19 cellular contexts compared by ENCODE assay signal in the genomic region with DNA sequence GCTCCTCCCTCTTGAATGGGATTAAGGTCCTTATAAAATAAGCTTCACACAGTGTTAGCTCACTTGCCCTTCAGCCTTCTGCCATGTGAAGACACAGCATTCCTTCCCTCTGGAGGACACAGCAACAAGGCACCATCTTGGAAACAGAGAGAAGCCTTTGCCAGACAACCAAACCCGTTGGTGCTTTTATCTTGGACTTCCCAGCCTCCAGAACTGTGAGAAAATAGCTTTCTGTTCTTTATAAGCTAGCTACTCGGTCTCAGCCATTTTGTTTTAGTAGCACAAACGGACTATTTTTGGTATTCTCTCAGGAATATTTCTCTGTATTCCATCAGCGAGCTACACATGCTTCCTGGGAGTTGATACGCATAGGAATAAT. TPM values are rescaled to one million over a fixed set of nuclear protein-coding genes. Genes with fewer than 3 reads are reported as not detected.
DNase-seq lines count a peak whose midpoint lies in the region; ATAC-seq, FAIRE-seq and TF ChIP-seq lines count a peak whose summit lies in the region.
"Had no signal": no experiment of that assay in that cellular context is flagged by ENCODE, and none has a peak within 500 bp of the region (broad histone marks: within the 10 kb centered on the region; RNA-seq: fewer than 3 reads in every experiment).

No MANE protein-coding gene starts in this region.

- H3K4me1 ChIP-seq in HepG2 (ENCODE audit: insufficient read depth, low read length), result peaks cover 32% of the 10 kb centered on the region
- peaks cover 0 to 10% (median 4%) of the 10 kb centered on the region in 4 donors for H3K4me1 ChIP-seq in right lobe of liver
- no peaks in the 10 kb centered on the region for H3K4me1 ChIP-seq in PC-3 (ENCODE audit: insufficient read depth, low read length)
- H3K4me1 ChIP-seq in endothelial cell of umbilical vein (ENCODE audit: control insufficient read depth, extremely low read depth, insufficient read depth, low read length), result no peaks in the 10 kb centered on the region
- H3K4me1 ChIP-seq: A549 had no signal

- no peak for ATAC-seq in HepG2
- ATAC-seq in right lobe of liver, result no peak
- no peak for ATAC-seq in PC-3
- no peak for ATAC-seq in GM18873 (IDR thresholded peaks at IDR 0.05; ENCODE audit: low FRiP score, unreplicated experiment)
- ATAC-seq: A549, GM23338 had no signal

- no peaks in the 10 kb centered on the region for H3K9me1 ChIP-seq in endothelial cell of umbilical vein (replicated peaks; ENCODE audit: control insufficient read depth, extremely low read depth, insufficient read depth, low read length)

- FAIRE-seq in HepG2 (lab: Jason Lieb, UNC) (no peak), endothelial cell of umbilical vein (lab: Jason Lieb, UNC) (peak; percentile 12)
- FAIRE-seq: A549, G401.6, GM12891, GM18507 had no signal

- no peaks in the 10 kb centered on the region for H3K9me2 ChIP-seq in PC-3 (replicated peaks; ENCODE audit: low read length)

- H3K36me3 ChIP-seq in HepG2 (replicated peaks in 1 of 2; ENCODE audit: control insufficient read depth in 1 of 2, insufficient read depth in 2 of 2, low read length in 2 of 2), result no peaks in the 10 kb centered on the region
- no peaks in the 10 kb centered on the region for H3K36me3 ChIP-seq in right lobe of liver
- H3K36me3 ChIP-seq in PC-3 (ENCODE audit: low read depth, low read length), result no peaks in the 10 kb centered on the region
- H3K36me3 ChIP-seq in endothelial cell of umbilical vein (ENCODE audit: control insufficient read depth in 2 of 2, extremely low read depth in 1 of 2, insufficient read depth in 2 of 2, low read length in 2 of 2), result no peaks in the 10 kb centered on the region

- in situ Hi-C loops in HepG2 (cut with HindIII; ENCODE audit: extremely low pct_ligation_motif_present, low pct_unique_long_range_greater_than_20kb), result no loop called here
- in situ Hi-C loops in KBM-7 (cut with MboI; ENCODE audit: low pct_unique_long_range_greater_than_20kb, low sequenced_read_pairs), result no loop called here

- H2AFZ ChIP-seq in HepG2 (ENCODE audit: low read length), result no peak overlapping the region
- peak overlapping the region; percentile 48; the same call in 1 of the 2 replicates for H2AFZ ChIP-seq in PC-3 (ENCODE audit: low read length)
- H2AFZ ChIP-seq in endothelial cell of umbilical vein (ENCODE audit: low read depth, low read length), result no peak overlapping the region
- H2AFZ ChIP-seq: GM23338 had no signal

- no peaks in the 10 kb centered on the region for H3F3A ChIP-seq in PC-3 (ENCODE audit: low read length, unreplicated experiment)

- H4K20me1 ChIP-seq in HepG2 (ENCODE audit: insufficient read depth, low read length), result no peaks in the 10 kb centered on the region
- no peaks in the 10 kb centered on the region for H4K20me1 ChIP-seq in PC-3 (ENCODE audit: low read length)
- no peaks in the 10 kb centered on the region for H4K20me1 ChIP-seq in endothelial cell of umbilical vein (replicated peaks; ENCODE audit: control insufficient read depth, extremely low read depth, insufficient read depth, low read length)

- 91% methylated on average over 5 of the region's 5 CpGs for WGBS in HepG2 (ENCODE audit: low lambda C conversion rate)
- 79% methylated on average over 4 of the region's 5 CpGs for WGBS in right lobe of liver (ENCODE audit: insufficient coverage, low coverage, low lambda C conversion rate, missing lambda C conversion rate)
- WGBS in lower leg skin, 2 donors, result 93 to 94% methylated on average over 5 of the region's 5 CpGs

- TF ChIP-seq RAD21 in HepG2 (CRISPR knock-in tag; IDR thresholded peaks at IDR 0.05), result no peak

- CTCF ChIA-PET in HepG2 (lab: Yijun Ruan, JAX; ENCODE audit: low intra/inter-chr PET ratio, low total read pairs) (no interaction called here), PC-3 (lab: Charles Lee) (no interaction called here), endothelial cell of umbilical vein (lab: Charles Lee) (no interaction called here)

- H3K4me3 ChIP-seq in HepG2 (replicated peaks in 1 of 3; ENCODE audit: insufficient read depth in 1 of 3, low read depth in 2 of 3, low read length in 3 of 3), result no peak overlapping the region
- no peak overlapping the region for H3K4me3 ChIP-seq in right lobe of liver
- no peak overlapping the region for H3K4me3 ChIP-seq in PC-3 (ENCODE audit: low read length)
- no peak overlapping the region for H3K4me3 ChIP-seq in endothelial cell of umbilical vein (replicated peaks in 1 of 3; ENCODE audit: insufficient read depth in 1 of 3, low read depth in 1 of 3, low read length in 3 of 3)
- no peak overlapping the region for H3K4me3 ChIP-seq in lower leg skin (ENCODE audit: low read depth, poor library complexity, severe bottlenecking)
- H3K4me3 ChIP-seq in foreskin fibroblast (ENCODE audit: low read depth in 1 of 2, low read length in 2 of 2), result no peak overlapping the region
- H3K4me3 ChIP-seq: A549, GM23338 had no signal

- no peaks in the 10 kb centered on the region for H3K27me3 ChIP-seq in HepG2 (ENCODE audit: control insufficient read depth in 1 of 2, insufficient read depth in 2 of 2, low read length in 2 of 2)
- no peaks in the 10 kb centered on the region for H3K27me3 ChIP-seq in right lobe of liver
- H3K27me3 ChIP-seq in PC-3 (ENCODE audit: low read length), result no peaks in the 10 kb centered on the region
- no peaks in the 10 kb centered on the region for H3K27me3 ChIP-seq in endothelial cell of umbilical vein (ENCODE audit: control insufficient read depth in 2 of 2, insufficient read depth in 2 of 2, low read length in 2 of 2)

- H3K9me3 ChIP-seq in HepG2 (ENCODE audit: low read length), result peaks cover 19% of the 10 kb centered on the region; the same call in 1 of the 2 replicates
- no peaks in the 10 kb centered on the region for H3K9me3 ChIP-seq in right lobe of liver
- H3K9me3 ChIP-seq in PC-3 (ENCODE audit: low read length), result no peaks in the 10 kb centered on the region
- no peaks in the 10 kb centered on the region for H3K9me3 ChIP-seq in endothelial cell of umbilical vein (replicated peaks; ENCODE audit: control insufficient read depth, insufficient read depth, low read length)

- POLR2A ChIA-PET in HepG2 (lab: Yijun Ruan, JAX) (no interaction called here), PC-3 (lab: Charles Lee; ENCODE audit: unreplicated experiment) (no interaction called here), endothelial cell of umbilical vein (lab: Charles Lee) (no interaction called here)

- no peak for TF ChIP-seq EP300 in HepG2 (IDR thresholded peaks at IDR 0.05; ENCODE audit: low read depth in 2 of 2, low read length in 2 of 2)
- TF ChIP-seq EP300 in HepG2 (CRISPR knock-in tag; IDR thresholded peaks at IDR 0.05; ENCODE audit: borderline replicate concordance), result no peak

- intact Hi-C loops in HepG2 (cut with micrococcal nuclease; ENCODE audit: unreplicated experiment), result no loop called here
- intact Hi-C loops in right lobe of liver (cut with DNase I), result no loop called here
- intact Hi-C loops in PC-3 (cut with micrococcal nuclease), result no loop called here
- intact Hi-C loops in endothelial cell of umbilical vein (cut with micrococcal nuclease), result no loop called here
- intact Hi-C loops in lower leg skin (cut with DNase I; ENCODE audit: low total_unique reads), result no loop called here

- TF ChIP-seq POLR2A in HepG2 (IDR thresholded peaks at IDR 0.05; ENCODE audit: insufficient read depth in 1 of 2, low read depth in 2 of 2, low read length in 2 of 2) (no peak), right lobe of liver (IDR thresholded peaks at IDR 0.05) (no peak), endothelial cell of umbilical vein (IDR thresholded peaks at IDR 0.05; ENCODE audit: low read depth, low read length) (no peak), lower leg skin (IDR thresholded peaks at IDR 0.05) (no peak)

- TF ChIP-seq CTCF in HepG2 (CRISPR knock-in tag; IDR thresholded peaks at IDR 0.05) (no peak), right lobe of liver (IDR thresholded peaks at IDR 0.05) (no peak), PC-3 (conservative IDR thresholded peaks at IDR 0.05; ENCODE audit: low read depth, low read length) (no peak), endothelial cell of umbilical vein (IDR thresholded peaks at IDR 0.05; ENCODE audit: extremely low read depth in 1 of 2, insufficient read depth in 1 of 2, low read depth in 1 of 2, low read length in 2 of 2) (no peak), lower leg skin (IDR thresholded peaks at IDR 0.05) (no peak), foreskin fibroblast (IDR thresholded peaks at IDR 0.05; ENCODE audit: low read depth, low read length) (no peak)

- dilution Hi-C loops in endothelial cell of umbilical vein (cut with MboI; ENCODE audit: extremely low pct_ligation_motif_present, low sequenced_read_pairs), result no loop called here

- H3K27ac ChIP-seq in HepG2 (ENCODE audit: extremely low read length, insufficient read depth, low read length) (no peak overlapping the region), right lobe of liver (no peak overlapping the region), PC-3 (ENCODE audit: low read length) (no peak overlapping the region), endothelial cell of umbilical vein (ENCODE audit: insufficient read depth, low read depth, low read length) (no peak overlapping the region)
- H3K27ac ChIP-seq: 22Rv1, A549, C4-2B had no signal

- H3K4me2 ChIP-seq in HepG2 (ENCODE audit: low read depth, low read length) (no peak overlapping the region), PC-3 (ENCODE audit: low read length) (no peak overlapping the region), endothelial cell of umbilical vein (ENCODE audit: insufficient read depth, low read length) (no peak overlapping the region)
- H3K4me2 ChIP-seq: A549, GM23338 had no signal

- BruUV-seq in HepG2 (replicated peaks; lab: Mats Ljungman, UMichigan), result no TSS peak
- BruUV-seq in PC-3 (replicated peaks; lab: Mats Ljungman, UMichigan), result no TSS peak
- BruUV-seq in endothelial cell of umbilical vein (replicated peaks; lab: Mats Ljungman, UMichigan), result no TSS peak

- H3K79me2 ChIP-seq in HepG2 (ENCODE audit: insufficient read depth, low read length) (no peaks in the 10 kb centered on the region), PC-3 (ENCODE audit: low read length) (no peaks in the 10 kb centered on the region), endothelial cell of umbilical vein (ENCODE audit: control insufficient read depth, insufficient read depth, low read length) (no peaks in the 10 kb centered on the region)

- DNase-seq in HepG2 (ENCODE audit: low spot score) (no peak), right lobe of liver (no peak), PC-3 (no peak), endothelial cell of umbilical vein (ENCODE audit: low read depth, low spot score) (no peak), KBM-7 (no peak), lower leg skin (ENCODE audit: low spot score in 2 of 2) (no peak), foreskin fibroblast (no peak)
- DNase-seq: AML-193; Caco-2; CD4-positive, alpha-beta T cell; H7 had no signal

- H3K9ac ChIP-seq in HepG2 (ENCODE audit: insufficient read depth, low read depth, low read length), result no peak overlapping the region
- H3K9ac ChIP-seq in PC-3 (ENCODE audit: low read length), result no peak overlapping the region
- no peak overlapping the region for H3K9ac ChIP-seq in endothelial cell of umbilical vein (replicated peaks; ENCODE audit: extremely low read depth, insufficient read depth, low read length)

RNA-seq across cellular contexts. Expression of gene IRF2BP2, which starts 58.6 kb away (rescaled TPM):
- 127 and 147 TPM in 2 replicates for total RNA-seq in HepG2 (2016; rRNA removed; fragmentation: Illumina TruSeq; extraction: Trizol)
- 25.1 and 26.8 TPM in 2 replicates for total RNA-seq in HepG2 (2016; cell fraction: cytosol; rRNA removed; fragmentation: Illumina TruSeq; extraction: Trizol; ENCODE audit: low read depth)
- 104 and 154 TPM in 2 replicates for total RNA-seq in HepG2 (2016; cell fraction: insoluble cytoplasmic fraction; rRNA removed; fragmentation: Illumina TruSeq; extraction: Trizol)
- total RNA-seq in HepG2 (2016; cell fraction: membrane; rRNA removed; fragmentation: Illumina TruSeq; extraction: Trizol), result 85.2 and 85.5 TPM in 2 replicates
- 132 and 141 TPM in 2 replicates for total RNA-seq in HepG2 (2016; cell fraction: nucleus; rRNA removed; fragmentation: Illumina TruSeq; extraction: Trizol)
- polyA plus RNA-seq in HepG2 (2011; rRNA removed), result 140 and 180 TPM in 2 replicates
- 82.1 and 111 TPM in 2 replicates for polyA plus RNA-seq in HepG2 (2011; cell fraction: cytosol; rRNA removed)
- 491 and 557 TPM in 2 replicates for polyA plus RNA-seq in HepG2 (2011; cell fraction: nucleus; rRNA removed)
- 136 and 153 TPM in 2 replicates for polyA plus RNA-seq in HepG2 (2012)
- 22.4 and 23.1 TPM in 2 replicates for polyA plus RNA-seq in HepG2 (2016; cell fraction: cytosol; fragmentation: Illumina TruSeq; extraction: Trizol; ENCODE audit: low read depth)
- polyA plus RNA-seq in HepG2 (2016; cell fraction: insoluble cytoplasmic fraction; fragmentation: Illumina TruSeq; extraction: Trizol; ENCODE audit: low read depth), result 127 and 168 TPM in 2 replicates
- polyA plus RNA-seq in HepG2 (2016; cell fraction: membrane; fragmentation: Illumina TruSeq; extraction: Trizol; ENCODE audit: low read depth), result 58.5 and 65.6 TPM in 2 replicates
- polyA plus RNA-seq in HepG2 (2016; cell fraction: nucleus; fragmentation: Illumina TruSeq; extraction: Trizol; ENCODE audit: insufficient read depth, low read depth), result 293 and 322 TPM in 2 replicates
- polyA minus RNA-seq in HepG2 (2011; rRNA and poly(A)+ RNA removed; ENCODE audit: low replicate concordance), result 43.4 and 196 TPM in 2 replicates
- polyA minus RNA-seq in HepG2 (2011; cell fraction: cytosol; rRNA and poly(A)+ RNA removed), result 155 and 170 TPM in 2 replicates
- 115 and 118 TPM in 2 replicates for polyA minus RNA-seq in HepG2 (2011; cell fraction: nucleus; rRNA and poly(A)+ RNA removed)
- total RNA-seq in right lobe of liver, result 10 to 100 TPM; 35.3 to 93.2 (median 56.8) TPM
- 78.8 and 102 TPM in 2 replicates for total RNA-seq in PC-3 (2014; rRNA removed)
- total RNA-seq in endothelial cell of umbilical vein, result 109 TPM in 2 replicates
- 65.4 and 66.6 TPM in 2 replicates for polyA plus RNA-seq in endothelial cell of umbilical vein
- 54.8 and 66.0 TPM in 2 replicates for polyA plus RNA-seq in endothelial cell of umbilical vein (2011; cell fraction: cytosol; rRNA removed)
- 154 and 212 TPM in 2 replicates for polyA plus RNA-seq in endothelial cell of umbilical vein (2011; cell fraction: nucleus; rRNA removed)
- 52.6 and 76.5 TPM in 2 replicates for polyA plus RNA-seq in endothelial cell of umbilical vein (2012)
- polyA minus RNA-seq in endothelial cell of umbilical vein, result 57.9 and 61.4 TPM in 2 replicates
- 65.2 TPM for polyA minus RNA-seq in endothelial cell of umbilical vein (2011; cell fraction: cytosol; rRNA and poly(A)+ RNA removed)
- 78.8 and 129 TPM in 2 replicates for polyA minus RNA-seq in endothelial cell of umbilical vein (2011; cell fraction: nucleus; rRNA and poly(A)+ RNA removed)
- total RNA-seq in lower leg skin, result 100 to 1,000 TPM; 121 to 149 (median 137) TPM
